Comparison of ENCODE assay signal across 8 cellular contexts in genomic region chr5:78221964-78222451, GRCh38.
DNase-seq lines count a peak whose midpoint lies in the region; ATAC-seq and TF ChIP-seq lines count a peak whose summit lies in the region.

No MANE protein-coding gene starts in this region.

- no peaks in the 10 kb centered on the region for H3K27me3 Mint-ChIP-seq in central memory CD8-positive, alpha-beta T cell
- no peaks in the 10 kb centered on the region for H3K27me3 Mint-ChIP-seq in type B pancreatic cell

- in situ Hi-C loops in GM13976 (cut with MboI; ENCODE audit: low sequenced_read_pairs, unreplicated experiment): no loop called here

- DNase-seq in GM13976 (ENCODE audit: low spot score): peak; percentile 50
- peak; percentile 44 for DNase-seq in KG1 (lab: John Stamatoyannopoulos, UW)
- DNase-seq in central memory CD8-positive, alpha-beta T cell (ENCODE audit: low spot score in 2 of 2): no peak
- DNase-seq in activated effector memory CD4-positive, alpha-beta T cell treated with anti-CD3 and anti-CD28 coated beads, Interleukin-2, amount 50 U/mL, for 16 hours: no peak
- no peak for DNase-seq in Right ventricle myocardium superior
- DNase-seq in DMS79 (lab: John Stamatoyannopoulos, UW): no peak
- no peak for DNase-seq in type B pancreatic cell (ENCODE audit: extremely low spot score, unreplicated experiment)

- H3K27ac Mint-ChIP-seq in central memory CD8-positive, alpha-beta T cell (ENCODE audit: low read depth): peak overlapping the region; percentile 48
- no peak overlapping the region for H3K27ac Mint-ChIP-seq in type B pancreatic cell

- TF ChIP-seq CTCF in GM13976 (IDR thresholded peaks at IDR 0.05; ENCODE audit: borderline replicate concordance, control extremely low read depth, extremely low read depth, insufficient read depth, missing control alignments) (peak; percentile 25), type B pancreatic cell (conservative IDR thresholded peaks at IDR 0.05) (no peak)

- intact Hi-C loops in Right ventricle myocardium superior (cut with DNase I): no loop called here

- no peaks in the 10 kb centered on the region for H3K9me3 Mint-ChIP-seq in central memory CD8-positive, alpha-beta T cell
- peaks cover 13% of the 10 kb centered on the region for H3K9me3 Mint-ChIP-seq in type B pancreatic cell

- peaks cover 15% of the 10 kb centered on the region for H3K36me3 Mint-ChIP-seq in central memory CD8-positive, alpha-beta T cell (ENCODE audit: insufficient read depth)
- peaks cover 33% of the 10 kb centered on the region for H3K36me3 Mint-ChIP-seq in type B pancreatic cell

- no peak overlapping the region for H3K4me3 Mint-ChIP-seq in central memory CD8-positive, alpha-beta T cell
- H3K4me3 Mint-ChIP-seq in type B pancreatic cell: no peak overlapping the region

- H3K4me1 Mint-ChIP-seq in central memory CD8-positive, alpha-beta T cell: peaks cover 13% of the 10 kb centered on the region
- H3K4me1 Mint-ChIP-seq in type B pancreatic cell (ENCODE audit: unreplicated experiment): no peaks in the 10 kb centered on the region

- peak; percentile 99 for ATAC-seq in GM21825 (IDR thresholded peaks at IDR 0.05; ENCODE audit: unreplicated experiment)
- ATAC-seq in central memory CD8-positive, alpha-beta T cell (replicated peaks; ENCODE audit: extremely low read depth, poor library complexity, severe bottlenecking): no peak
- no peak for ATAC-seq in Right ventricle myocardium superior (ENCODE audit: poor library complexity)

Comparison
In these comparisons a context has a peak if more than half of its experiments do, and no peak if none do; other contexts are left out.
1. DNase-seq: peak in GM13976 (single experiment) and KG1 (single experiment); none in central memory CD8-positive, alpha-beta T cell (0 of 2), activated effector memory CD4-positive, alpha-beta T cell treated with anti-CD3 and anti-CD28 coated beads, Interleukin-2, amount 50 U/mL, for 16 hours (single experiment), Right ventricle myocardium superior (single experiment), DMS79 (single experiment) and type B pancreatic cell (single experiment).